Comparison of ENCODE assay signal across 23 cellular contexts in genomic region chr12:105347486-105347885, GRCh38. TPM values are rescaled to one million over a fixed set of nuclear protein-coding genes. Genes with fewer than 3 reads are reported as not detected.
DNase-seq lines count a peak whose midpoint lies in the region; ATAC-seq and TF ChIP-seq lines count a peak whose summit lies in the region.
"Had no signal": no experiment of that assay in that cellular context is flagged by ENCODE, and none has a peak within 500 bp of the region (broad histone marks: within the 10 kb centered on the region; RNA-seq: fewer than 3 reads in every experiment).

No MANE protein-coding gene starts in this region.

- peak overlapping the region; percentile 13 for H3K27ac Mint-ChIP-seq in chondrocyte (ENCODE audit: unreplicated experiment)
- H3K27ac Mint-ChIP-seq: GM23338 had no signal

- no peak overlapping the region for H2AFZ ChIP-seq in Loucy (ENCODE audit: low read length)
- H2AFZ ChIP-seq: GM23338 had no signal

- H3K79me2 ChIP-seq in Loucy (ENCODE audit: insufficient read depth, low read length), result peaks cover 98% of the 10 kb centered on the region

- no peaks in the 10 kb centered on the region for H3K9me3 Mint-ChIP-seq in chondrocyte (ENCODE audit: low read depth)
- H3K9me3 Mint-ChIP-seq: CD4-positive, alpha-beta memory T cell; GM23338 had no signal

- peaks cover 17% of the 10 kb centered on the region for H3K36me3 Mint-ChIP-seq in chondrocyte (ENCODE audit: low read depth)

- peaks cover 5% of the 10 kb centered on the region; the same call in 1 of the 2 replicates for H3K36me3 ChIP-seq in Loucy (ENCODE audit: insufficient read depth, low read length)

- no peaks in the 10 kb centered on the region for H3K9me2 ChIP-seq in Loucy (replicated peaks; ENCODE audit: low read depth, low read length)

- no peak overlapping the region for H3K9ac ChIP-seq in Loucy (ENCODE audit: low read depth, low read length, poor library complexity, severe bottlenecking)
- H3K9ac ChIP-seq: BLaER1 had no signal

- no peak overlapping the region for H3K4me3 Mint-ChIP-seq in chondrocyte (ENCODE audit: unreplicated experiment)
- H3K4me3 Mint-ChIP-seq: CD4-positive, alpha-beta memory T cell; GM23338 had no signal

- H3K4me1 ChIP-seq in Loucy (ENCODE audit: insufficient read depth, low read length, poor library complexity, severe bottlenecking), result peaks cover 50% of the 10 kb centered on the region

- H4K20me1 ChIP-seq in Loucy (ENCODE audit: insufficient read depth, low read length, poor library complexity, severe bottlenecking), result peaks cover 30% of the 10 kb centered on the region
- H4K20me1 ChIP-seq: BLaER1 had no signal

- TF ChIP-seq CTCF in Loucy (conservative IDR thresholded peaks at IDR 0.05; ENCODE audit: low read length) (no peak), chondrocyte (IDR thresholded peaks at IDR 0.05) (no peak), retinal pigment epithelial cell (conservative IDR thresholded peaks at IDR 0.05; ENCODE audit: low read depth, low read length) (no peak)

- H3K4me3 ChIP-seq in Loucy (ENCODE audit: low read length, poor library complexity, severe bottlenecking), result no peak overlapping the region
- H3K4me3 ChIP-seq in retinal pigment epithelial cell (ENCODE audit: low read length), result no peak overlapping the region
- H3K4me3 ChIP-seq: BLaER1, GM23338 had no signal

- peak overlapping the region; percentile 2 for H3K4me2 ChIP-seq in Loucy (ENCODE audit: low read depth, low read length, poor library complexity, severe bottlenecking)
- H3K4me2 ChIP-seq: BLaER1, GM23338 had no signal

- no peaks in the 10 kb centered on the region for H3K27me3 Mint-ChIP-seq in chondrocyte (ENCODE audit: low read depth)

- peaks cover 68% of the 10 kb centered on the region for H3K4me1 Mint-ChIP-seq in chondrocyte (ENCODE audit: low read depth)

- no peaks in the 10 kb centered on the region for H3K27me3 ChIP-seq in Loucy (ENCODE audit: insufficient read depth, low read length, poor library complexity, severe bottlenecking)
- H3K27me3 ChIP-seq: BLaER1 had no signal

- DNase-seq in ELF-1 (ENCODE audit: low read depth, low spot score), result peak; percentile 28
- no peak for DNase-seq in chondrocyte (ENCODE audit: low spot score)
- DNase-seq in retinal pigment epithelial cell (ENCODE audit: low read depth), result peak; percentile 64
- no peak for DNase-seq in NCI-H1092 (lab: John Stamatoyannopoulos, UW)
- no peak for DNase-seq in NCI-H1048 (lab: John Stamatoyannopoulos, UW)
- DNase-seq: ACHN; Calu3; CD4-positive, alpha-beta memory T cell; DMS153; GDM1; HCEC 1CT; MM.1S; NCI-H1105; NCI-H146; NCI-H2029 treated with DMSO at 0.1 percent for 48 hours; NCI-H2171; NCI-H345; NCI-H524 treated with DMSO at 0.1 percent for 48 hours; Right ventricle myocardium superior had no signal

- ATAC-seq in GM19328 (IDR thresholded peaks at IDR 0.05; ENCODE audit: unreplicated experiment), result no peak
- ATAC-seq: GM23338 had no signal

- no peaks in the 10 kb centered on the region for H3K9me3 ChIP-seq in Loucy (ENCODE audit: insufficient read depth, low read depth, low read length)

- H3F3A ChIP-seq in Loucy (ENCODE audit: low read depth), result peaks cover 3% of the 10 kb centered on the region; the same call in 1 of the 2 replicates

RNA-seq across cellular contexts. Expression of gene C12orf75, which starts 17.0 kb away (rescaled TPM):
- 189 to 310 TPM (median 286 TPM) in 3 replicates for total RNA-seq in chondrocyte

Comparison
In these comparisons a context has a peak if more than half of its experiments do, and no peak if none do; other contexts are left out.
1. DNase-seq: peak in ELF-1 (single experiment) and retinal pigment epithelial cell (single experiment); none in chondrocyte (single experiment), NCI-H1092 (single experiment) and NCI-H1048 (single experiment).